Comparison of ENCODE assay signal across 1 cellular context in genomic region chr19:4139614-4140236, GRCh38.
TF ChIP-seq lines count a peak whose summit lies in the region.

No MANE protein-coding gene starts in this region.

TF ChIP-seq in HepG2, 621 proteins besides CTCF, POLR2A, EP300 and RAD21 (continued from another document):
- TF ChIP-seq ZHX2 (IDR thresholded peaks at IDR 0.05; ENCODE audit: low read depth) (no peak), ZHX2 (CRISPR knock-in tag; IDR thresholded peaks at IDR 0.05; ENCODE audit: borderline replicate concordance) (no peak), KDM4B (CRISPR knock-in tag; IDR thresholded peaks at IDR 0.05) (0 out of 2 replicates have a peak, but pooled peaks have one; percentile 21), TFDP1 (CRISPR knock-in tag; IDR thresholded peaks at IDR 0.05; ENCODE audit: borderline replicate concordance) (no peak), NFKBIZ (CRISPR knock-in tag; IDR thresholded peaks at IDR 0.05) (no peak), ZNF317 (CRISPR knock-in tag; IDR thresholded peaks at IDR 0.05) (no peak), AKAP8 (CRISPR knock-in tag; IDR thresholded peaks at IDR 0.05) (no peak), NFATC3 (CRISPR knock-in tag; IDR thresholded peaks at IDR 0.05) (no peak), ZNF577 (CRISPR knock-in tag; IDR thresholded peaks at IDR 0.05; ENCODE audit: borderline replicate concordance, low read depth) (no peak), SATB2 (CRISPR knock-in tag; IDR thresholded peaks at IDR 0.05) (no peak), FOXA1 (IDR thresholded peaks at IDR 0.05) (no peak), FOXA1 (CRISPR knock-in tag; IDR thresholded peaks at IDR 0.05) (no peak), ZFP36 (IDR thresholded peaks at IDR 0.05; ENCODE audit: borderline replicate concordance, low read depth, low read length, partially characterized antibody) (peak; percentile 65), EEA1 (CRISPR knock-in tag; IDR thresholded peaks at IDR 0.05; ENCODE audit: borderline replicate concordance) (no peak), ZNF362 (CRISPR knock-in tag; IDR thresholded peaks at IDR 0.05; ENCODE audit: borderline replicate concordance) (0 out of 2 replicates have a peak, but pooled peaks have one; percentile 12), HOXA3 (CRISPR knock-in tag; IDR thresholded peaks at IDR 0.05) (peak; percentile 39; the same call in 1 of the 2 replicates), FOSL2 (CRISPR knock-in tag; IDR thresholded peaks at IDR 0.05) (peak; percentile 23; the same call in 1 of the 2 replicates), ZNF547 (CRISPR knock-in tag; IDR thresholded peaks at IDR 0.05) (no peak), ZNF614 (CRISPR knock-in tag; IDR thresholded peaks at IDR 0.05; ENCODE audit: borderline replicate concordance) (no peak), HNF1B (CRISPR knock-in tag; IDR thresholded peaks at IDR 0.05) (no peak), ZMYM3 (CRISPR knock-in tag; IDR thresholded peaks at IDR 0.05) (peak; percentile 88), HDAC2 (CRISPR knock-in tag; IDR thresholded peaks at IDR 0.05) (peak; percentile 45; the same call in 1 of the 2 replicates), THRA (CRISPR knock-in tag; IDR thresholded peaks at IDR 0.05; ENCODE audit: borderline replicate concordance) (peak; percentile 25; the same call in 1 of the 2 replicates), SOX13 (IDR thresholded peaks at IDR 0.05) (no peak), SOX13 (CRISPR knock-in tag; conservative IDR thresholded peaks at IDR 0.05 in 1 of 2, IDR thresholded peaks at IDR 0.05 in 1 of 2) (0 out of 4 replicates have a peak, but pooled peaks of 1 of the 2 experiments have one; percentile 10), GTF3A (CRISPR knock-in tag; conservative IDR thresholded peaks at IDR 0.05) (no peak), ZNF34 (CRISPR knock-in tag; IDR thresholded peaks at IDR 0.05; ENCODE audit: borderline replicate concordance) (no peak), PCBP2 (optimal IDR thresholded peaks at IDR 0.05; ENCODE audit: low read depth, low read length, poor library complexity, severe bottlenecking) (peak; percentile 73), ZNF687 (CRISPR knock-in tag; IDR thresholded peaks at IDR 0.05) (no peak), E2F5 (CRISPR knock-in tag; conservative IDR thresholded peaks at IDR 0.05) (no peak), ZNF224 (CRISPR knock-in tag; IDR thresholded peaks at IDR 0.05) (no peak), MLXIP (CRISPR knock-in tag; IDR thresholded peaks at IDR 0.05; ENCODE audit: borderline replicate concordance) (no peak), U2AF2 (IDR thresholded peaks at IDR 0.05; ENCODE audit: low read depth, low read length) (no peak), ZNF230 (CRISPR knock-in tag; IDR thresholded peaks at IDR 0.05) (0 out of 2 replicates have a peak, but pooled peaks have one; percentile 25)
